In genomic region chr22:44260216-44261035, GRCh38 we compare ENCODE assay signal across 19 cellular contexts. TPM values are rescaled to one million over a fixed set of nuclear protein-coding genes. Genes with fewer than 3 reads are reported as not detected.
DNase-seq lines count a peak whose midpoint lies in the region; ATAC-seq and TF ChIP-seq lines count a peak whose summit lies in the region.
"Had no signal": no experiment of that assay in that cellular context is flagged by ENCODE, and none has a peak within 500 bp of the region (broad histone marks: within the 10 kb centered on the region; RNA-seq: fewer than 3 reads in every experiment).

No MANE protein-coding gene starts in this region.

- intact Hi-C loops in activated B cell treated with CpG ODN at 0.5 μM for 24 hours (cut with micrococcal nuclease), result no loop called here
- intact Hi-C loops in Calu3 (cut with micrococcal nuclease; ENCODE audit: unreplicated experiment), result no loop called here

- peaks cover 26% of the 10 kb centered on the region for H3K27me3 ChIP-seq in suprapubic skin
- H3K27me3 ChIP-seq: MG63, Peyer's patch had no signal

- no peak for TF ChIP-seq EP300 in suprapubic skin (IDR thresholded peaks at IDR 0.05)

- DNase-seq in activated effector memory CD4-positive, alpha-beta T cell treated with anti-CD3 and anti-CD28 coated beads, Interleukin-2, amount 50 U/mL, for 16 hours, result peak; percentile 46
- DNase-seq in activated effector memory CD4-positive, alpha-beta T cell treated with Interleukin-2 at 50 U/mL for 16 hours, result no peak
- peak; percentile 7 for DNase-seq in activated B cell treated with CpG ODN at 0.5 μM for 24 hours
- DNase-seq in mesenteric fat pad (ENCODE audit: low spot score), result peak; percentile 80
- DNase-seq in suprapubic skin (ENCODE audit: low spot score in 2 of 2), result peak; percentile 41 to 58
- DNase-seq in DMS114 treated with DMSO at 0.1 percent for 48 hours (lab: John Stamatoyannopoulos, UW; ENCODE audit: unreplicated experiment), result no peak
- DNase-seq in Calu3, result no peak
- DNase-seq: COR-L47, DMS53, MG63, NCI-H1105 treated with DMSO at 0.1 percent for 48 hours, NCI-H187, NCI-H2171 treated with DMSO at 0.1 percent for 48 hours, NCI-H774 had no signal

- H3K9me3 ChIP-seq in suprapubic skin, result no peaks in the 10 kb centered on the region
- H3K9me3 ChIP-seq: A549, MG63 had no signal

- TF ChIP-seq POLR2A in suprapubic skin (IDR thresholded peaks at IDR 0.05), result no peak

- POLR2A ChIA-PET in activated B cell treated with CpG ODN at 0.5 μM for 24 hours (lab: Charles Lee), result no interaction called here

- H3K36me3 ChIP-seq in suprapubic skin, result no peaks in the 10 kb centered on the region
- H3K36me3 ChIP-seq: Peyer's patch had no signal

- H3K27ac Mint-ChIP-seq in activated B cell treated with CpG ODN at 0.5 μM for 24 hours (no peak overlapping the region), Calu3 (ENCODE audit: unreplicated experiment) (no peak overlapping the region)

- H3K9me3 Mint-ChIP-seq in activated B cell treated with CpG ODN at 0.5 μM for 24 hours (no peaks in the 10 kb centered on the region), Calu3 (ENCODE audit: low read depth, unreplicated experiment) (no peaks in the 10 kb centered on the region)

- H3K4me3 ChIP-seq in suprapubic skin, result no peak overlapping the region
- H3K4me3 ChIP-seq: A549, MG63, Peyer's patch had no signal

- ATAC-seq in activated B cell treated with CpG ODN at 0.5 μM for 24 hours (ENCODE audit: low read depth) (no peak), HG03457 (IDR thresholded peaks at IDR 0.05; ENCODE audit: unreplicated experiment) (no peak)
- ATAC-seq: A549 had no signal

- H3K36me3 Mint-ChIP-seq in activated B cell treated with CpG ODN at 0.5 μM for 24 hours (ENCODE audit: low read depth), result no peaks in the 10 kb centered on the region
- H3K36me3 Mint-ChIP-seq in Calu3 (ENCODE audit: insufficient read depth, unreplicated experiment), result peaks cover 4% of the 10 kb centered on the region
- H3K36me3 Mint-ChIP-seq: CD14-positive monocyte had no signal

- H3K4me3 Mint-ChIP-seq in activated B cell treated with CpG ODN at 0.5 μM for 24 hours (no peak overlapping the region), Calu3 (ENCODE audit: low read depth, unreplicated experiment) (no peak overlapping the region)
- H3K4me3 Mint-ChIP-seq: CD14-positive monocyte had no signal

- CTCF ChIA-PET in activated B cell treated with CpG ODN at 0.5 μM for 24 hours (lab: Charles Lee) (no interaction called here), Calu3 (lab: Charles Lee) (no interaction called here)

- H3K4me1 Mint-ChIP-seq in activated B cell treated with CpG ODN at 0.5 μM for 24 hours, result no peaks in the 10 kb centered on the region
- no peaks in the 10 kb centered on the region for H3K4me1 Mint-ChIP-seq in Calu3 (ENCODE audit: low read depth, unreplicated experiment)
- H3K4me1 Mint-ChIP-seq: CD14-positive monocyte had no signal

- peaks cover 19% of the 10 kb centered on the region for H3K27me3 Mint-ChIP-seq in activated B cell treated with CpG ODN at 0.5 μM for 24 hours
- H3K27me3 Mint-ChIP-seq in Calu3 (ENCODE audit: unreplicated experiment), result peaks cover 26% of the 10 kb centered on the region

- WGBS in suprapubic skin, result 80% methylated on average over 13 of the region's 16 CpGs

- H3K27ac ChIP-seq in suprapubic skin, result no peak overlapping the region
- H3K27ac ChIP-seq: A549, KMS-11, Peyer's patch had no signal

- no peak for TF ChIP-seq CTCF in activated B cell treated with CpG ODN at 0.5 μM for 24 hours (IDR thresholded peaks at IDR 0.05)
- TF ChIP-seq CTCF in suprapubic skin (IDR thresholded peaks at IDR 0.05), result no peak
- no peak for TF ChIP-seq CTCF in Calu3 (IDR thresholded peaks at IDR 0.05; ENCODE audit: unreplicated experiment)

- no TSS peak for BruUV-seq in Calu3 (replicated peaks; lab: Mats Ljungman, UMichigan)

- H3K4me1 ChIP-seq in suprapubic skin, result peaks cover 5% of the 10 kb centered on the region
- H3K4me1 ChIP-seq: A549, Peyer's patch had no signal

RNA-seq across cellular contexts. Expression of gene SHISAL1, which starts 52.3 kb away (rescaled TPM):
- not detected in 2 replicates for total RNA-seq in activated B cell treated with CpG ODN at 0.5 μM for 24 hours
- 3.3 TPM for total RNA-seq in mesenteric fat pad
- total RNA-seq in suprapubic skin, result under 1 TPM; 0.17 to 0.89 (median 0.22) TPM
- not detected in 2 replicates for total RNA-seq in Calu3 (2022)

Comparison
In these comparisons a context has a peak if more than half of its experiments do, and no peak if none do; other contexts are left out.
1. DNase-seq: peak in activated effector memory CD4-positive, alpha-beta T cell treated with anti-CD3 and anti-CD28 coated beads, Interleukin-2, amount 50 U/mL, for 16 hours (single experiment), activated B cell treated with CpG ODN at 0.5 μM for 24 hours (single experiment), mesenteric fat pad (single experiment) and suprapubic skin (2 of 2); none in activated effector memory CD4-positive, alpha-beta T cell treated with Interleukin-2 at 50 U/mL for 16 hours (single experiment), DMS114 treated with DMSO at 0.1 percent for 48 hours (single experiment) and Calu3 (single experiment).